In genomic region chr1:56576880-56577858, GRCh38 we compare ENCODE assay signal across 8 cellular contexts. TPM values are rescaled to one million over a fixed set of nuclear protein-coding genes. Genes with fewer than 3 reads are reported as not detected.
DNase-seq lines count a peak whose midpoint lies in the region; ATAC-seq and TF ChIP-seq lines count a peak whose summit lies in the region.

No MANE protein-coding gene starts in this region.

- WGBS in mammary epithelial cell (ENCODE audit: low coverage, missing lambda C conversion rate) = 16% methylated on average over 4 of the region's 4 CpGs
- 0% methylated on average over 2 of the region's 4 CpGs for WGBS in right lobe of liver (ENCODE audit: insufficient coverage, low coverage, low lambda C conversion rate, missing lambda C conversion rate)
- 31 to 39% methylated on average over 4 of the region's 4 CpGs for WGBS in upper lobe of left lung, 2 donors

- H3K27ac ChIP-seq in mammary epithelial cell (ENCODE audit: insufficient read depth, low read depth, low read length) = no peak overlapping the region
- peak overlapping the region; percentile 97 to 99 (median 99) for H3K27ac ChIP-seq in right lobe of liver
- peak overlapping the region; percentile 88 to 96 (median 94) for H3K27ac ChIP-seq in upper lobe of left lung

- BruUV-seq in mammary epithelial cell (replicated peaks; lab: Mats Ljungman, UMichigan) = no TSS peak

- no peaks in the 10 kb centered on the region for H3K36me3 ChIP-seq in mammary epithelial cell (ENCODE audit: insufficient read depth, low read length)
- no peaks in the 10 kb centered on the region for H3K36me3 ChIP-seq in right lobe of liver
- H3K36me3 ChIP-seq in upper lobe of left lung = no peaks in the 10 kb centered on the region

- H3K36me3 Mint-ChIP-seq in activated T-helper 17 cell treated with anti-CD3 and anti-CD28 coated beads, Interleukin-2, amount 50 U/mL, for 72 hours (ENCODE audit: low read depth) = no peaks in the 10 kb centered on the region

- intact Hi-C loops in mammary epithelial cell (cut with micrococcal nuclease) (loop anchor here (5.0 to 10.0 kb wide), 2 partner anchors 105 to 452 kb away; no protein-coding TSS in a partner anchor), right lobe of liver (cut with DNase I) (loop anchor here in 1 of 2 donors (5.0 kb wide), 1 partner anchor 125 kb away; no protein-coding TSS in a partner anchor)

- H3K4me3 ChIP-seq in mammary epithelial cell (replicated peaks in 1 of 3; ENCODE audit: insufficient read depth in 1 of 3, low read depth in 2 of 3, low read length in 3 of 3) = no peak overlapping the region
- peak overlapping the region; percentile 71 to 91 (median 82) for H3K4me3 ChIP-seq in right lobe of liver
- peak overlapping the region; percentile 66 to 94 (median 76) for H3K4me3 ChIP-seq in upper lobe of left lung

- H3K9me3 Mint-ChIP-seq in activated T-helper 17 cell treated with anti-CD3 and anti-CD28 coated beads, Interleukin-2, amount 50 U/mL, for 72 hours = no peaks in the 10 kb centered on the region

- peak; percentile 42 for DNase-seq in COLO829 (ENCODE audit: low spot score)
- peak; percentile 32 for DNase-seq in KBM-7
- DNase-seq in mammary epithelial cell = peak; percentile 14
- DNase-seq in right lobe of liver = no peak
- DNase-seq in upper lobe of left lung = no peak
- DNase-seq in activated T-cell treated with anti-CD3 and anti-CD28 coated beads, Interleukin-2, amount 50 U/mL, for 1 hour = no peak

- CTCF ChIA-PET in mammary epithelial cell (lab: Charles Lee; ENCODE audit: low non-redundant PET) = interaction anchor here (0.7 to 0.9 kb wide), 2 partner anchors 100 to 1070 kb away, joined by 4 read pairs; no protein-coding TSS in a partner anchor

- no peak overlapping the region for H2AFZ ChIP-seq in mammary epithelial cell (ENCODE audit: low read depth, low read length)

- no peak overlapping the region for H3K27ac Mint-ChIP-seq in activated T-helper 17 cell treated with anti-CD3 and anti-CD28 coated beads, Interleukin-2, amount 50 U/mL, for 72 hours

- H3K4me1 ChIP-seq in mammary epithelial cell (ENCODE audit: insufficient read depth, low read length) (peaks cover 7% of the 10 kb centered on the region), right lobe of liver (peaks cover 0 to 45% (median 7%) of the 10 kb centered on the region in 4 donors), upper lobe of left lung (peaks cover 14 to 57% (median 34%) of the 10 kb centered on the region in 4 donors)

- no peak for TF ChIP-seq EP300 in upper lobe of left lung (IDR thresholded peaks at IDR 0.05)

- peaks cover 44% of the 10 kb centered on the region for H3K27me3 Mint-ChIP-seq in activated T-helper 17 cell treated with anti-CD3 and anti-CD28 coated beads, Interleukin-2, amount 50 U/mL, for 72 hours

- TF ChIP-seq POLR2A in right lobe of liver (IDR thresholded peaks at IDR 0.05) = no peak
- TF ChIP-seq POLR2A in upper lobe of left lung (IDR thresholded peaks at IDR 0.05) = no peak

- no peak overlapping the region for H3K4me3 Mint-ChIP-seq in activated T-helper 17 cell treated with anti-CD3 and anti-CD28 coated beads, Interleukin-2, amount 50 U/mL, for 72 hours

- H3K79me2 ChIP-seq in mammary epithelial cell (ENCODE audit: insufficient read depth, low read length) = no peaks in the 10 kb centered on the region

- in situ Hi-C loops in KBM-7 (cut with MboI; ENCODE audit: low pct_unique_long_range_greater_than_20kb, low sequenced_read_pairs) = no loop called here
- in situ Hi-C loops in mammary epithelial cell (cut with MboI; ENCODE audit: low sequenced_read_pairs in 2 of 2) = loop anchor here (25.0 kb wide), 2 partner anchors 165 to 1090 kb away; no protein-coding TSS in a partner anchor

- H3K9me3 ChIP-seq in mammary epithelial cell (replicated peaks; ENCODE audit: insufficient read depth, low read length) (no peaks in the 10 kb centered on the region), right lobe of liver (no peaks in the 10 kb centered on the region), upper lobe of left lung (no peaks in the 10 kb centered on the region)

- ATAC-seq in right lobe of liver (peak; percentile 14 to 44 (median 29)), upper lobe of left lung (ENCODE audit: low FRiP score in 2 of 2) (no peak), HG03139 (IDR thresholded peaks at IDR 0.05; ENCODE audit: unreplicated experiment) (no peak)
- ATAC-seq in activated T-helper 17 cell treated with anti-CD3 and anti-CD28 coated beads, Interleukin-2, amount 50 U/mL, for 72 hours (replicated peaks) = no peak

- no peak overlapping the region for H3K4me2 ChIP-seq in mammary epithelial cell (ENCODE audit: insufficient read depth, low read depth, low read length)

- no peak overlapping the region for H3K9ac ChIP-seq in mammary epithelial cell (ENCODE audit: insufficient read depth, low read length)

- H4K20me1 ChIP-seq in mammary epithelial cell (ENCODE audit: insufficient read depth, low read length) = no peaks in the 10 kb centered on the region

- no peaks in the 10 kb centered on the region for H3K4me1 Mint-ChIP-seq in activated T-helper 17 cell treated with anti-CD3 and anti-CD28 coated beads, Interleukin-2, amount 50 U/mL, for 72 hours

- H3K27me3 ChIP-seq in mammary epithelial cell (ENCODE audit: insufficient read depth, low read length) (no peaks in the 10 kb centered on the region), right lobe of liver (no peaks in the 10 kb centered on the region), upper lobe of left lung (no peaks in the 10 kb centered on the region)

- TF ChIP-seq CTCF in mammary epithelial cell (conservative IDR thresholded peaks at IDR 0.05 in 1 of 2, IDR thresholded peaks at IDR 0.05 in 1 of 2; ENCODE audit: extremely low read depth in 1 of 2, insufficient read depth in 1 of 2, low read depth in 1 of 2, low read length in 2 of 2) (peak; percentile 25 to 50), right lobe of liver (IDR thresholded peaks at IDR 0.05) (peak; percentile 33 to 45 (median 40)), upper lobe of left lung (IDR thresholded peaks at IDR 0.05) (peak in 3 of 6 experiments; percentile 36 to 46 (median 38))

- dilution Hi-C loops in mammary epithelial cell (cut with HindIII; ENCODE audit: low sequenced_read_pairs) = no loop called here

RNA-seq across cellular contexts. Expression of gene PLPP3, which starts 2.2 kb away (rescaled TPM):
- total RNA-seq in mammary epithelial cell = 10 to 100 TPM in 1 of 2 donors, 1 to 10 TPM in 1; 1.3 to 16.2 TPM
- 2.4 TPM for polyA plus RNA-seq in mammary epithelial cell
- 17.2 TPM for polyA minus RNA-seq in mammary epithelial cell
- total RNA-seq in right lobe of liver = 100 to 1,000 TPM in 1 of 6 experiments, 10 to 100 TPM in 5; 47.8 to 118 (median 65.8) TPM
- total RNA-seq in upper lobe of left lung = 100 to 1,000 TPM in 1 of 6 donors, 10 to 100 TPM in 5; 30.7 to 117 (median 55.5) TPM
- not detected for total RNA-seq in activated T-helper 17 cell treated with anti-CD3 and anti-CD28 coated beads, Interleukin-2, amount 50 U/mL, for 72 hours

Comparison
In these comparisons a context has a peak if more than half of its experiments do, and no peak if none do; other contexts are left out.
1. DNase-seq: peak in COLO829 (single experiment), KBM-7 (single experiment) and mammary epithelial cell (single experiment); none in right lobe of liver (0 of 3), upper lobe of left lung (0 of 2) and activated T-cell treated with anti-CD3 and anti-CD28 coated beads, Interleukin-2, amount 50 U/mL, for 1 hour (single experiment).
2. H3K4me3 ChIP-seq: peak in right lobe of liver (3 of 3) and upper lobe of left lung (4 of 4); none in mammary epithelial cell (0 of 3).
3. ATAC-seq: peak in right lobe of liver (4 of 4); none in upper lobe of left lung (0 of 2), HG03139 (single experiment) and activated T-helper 17 cell treated with anti-CD3 and anti-CD28 coated beads, Interleukin-2, amount 50 U/mL, for 72 hours (single experiment).